In genomic region chr7:139359366-139360209, GRCh38 we compare ENCODE assay signal across 1 cellular context.
A peak's percentile ranks its signal among the peaks of the same experiment; 100 is the strongest.
TF ChIP-seq lines count a peak whose summit lies in the region.

Gene LUC7L2, plus strand, starts transcription at chr7:139359894. Its CDS starts 368 bp downstream, at chr7:139360262.

TF ChIP-seq in HepG2, 621 proteins besides CTCF, POLR2A, EP300 and RAD21 (continued from another document and continues in another):
- TF ChIP-seq, protein P1, sequence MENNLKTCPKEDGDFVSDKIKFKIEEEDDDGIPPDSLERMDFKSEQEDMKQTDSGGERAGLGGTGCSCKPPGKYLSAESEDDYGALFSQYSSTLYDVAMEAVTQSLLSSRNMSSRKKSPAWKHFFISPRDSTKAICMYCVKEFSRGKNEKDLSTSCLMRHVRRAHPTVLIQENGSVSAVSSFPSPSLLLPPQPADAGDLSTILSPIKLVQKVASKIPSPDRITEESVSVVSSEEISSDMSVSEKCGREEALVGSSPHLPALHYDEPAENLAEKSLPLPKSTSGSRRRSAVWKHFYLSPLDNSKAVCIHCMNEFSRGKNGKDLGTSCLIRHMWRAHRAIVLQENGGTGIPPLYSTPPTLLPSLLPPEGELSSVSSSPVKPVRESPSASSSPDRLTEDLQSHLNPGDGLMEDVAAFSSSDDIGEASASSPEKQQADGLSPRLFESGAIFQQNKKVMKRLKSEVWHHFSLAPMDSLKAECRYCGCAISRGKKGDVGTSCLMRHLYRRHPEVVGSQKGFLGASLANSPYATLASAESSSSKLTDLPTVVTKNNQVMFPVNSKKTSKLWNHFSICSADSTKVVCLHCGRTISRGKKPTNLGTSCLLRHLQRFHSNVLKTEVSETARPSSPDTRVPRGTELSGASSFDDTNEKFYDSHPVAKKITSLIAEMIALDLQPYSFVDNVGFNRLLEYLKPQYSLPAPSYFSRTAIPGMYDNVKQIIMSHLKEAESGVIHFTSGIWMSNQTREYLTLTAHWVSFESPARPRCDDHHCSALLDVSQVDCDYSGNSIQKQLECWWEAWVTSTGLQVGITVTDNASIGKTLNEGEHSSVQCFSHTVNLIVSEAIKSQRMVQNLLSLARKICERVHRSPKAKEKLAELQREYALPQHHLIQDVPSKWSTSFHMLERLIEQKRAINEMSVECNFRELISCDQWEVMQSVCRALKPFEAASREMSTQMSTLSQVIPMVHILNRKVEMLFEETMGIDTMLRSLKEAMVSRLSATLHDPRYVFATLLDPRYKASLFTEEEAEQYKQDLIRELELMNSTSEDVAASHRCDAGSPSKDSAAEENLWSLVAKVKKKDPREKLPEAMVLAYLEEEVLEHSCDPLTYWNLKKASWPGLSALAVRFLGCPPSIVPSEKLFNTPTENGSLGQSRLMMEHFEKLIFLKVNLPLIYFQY (CRISPR knock-in tag; IDR thresholded peaks at IDR 0.05; ENCODE audit: borderline replicate concordance), result no peak
- peak; percentile 90 for TF ChIP-seq BORCS8-MEF2B (CRISPR knock-in tag; IDR thresholded peaks at IDR 0.05)
- peak; percentile 84 for TF ChIP-seq ZSCAN5A (CRISPR knock-in tag; IDR thresholded peaks at IDR 0.05; ENCODE audit: borderline replicate concordance)
- TF ChIP-seq HDAC2 (CRISPR knock-in tag; IDR thresholded peaks at IDR 0.05), result peak; percentile 64
- TF ChIP-seq CEBPG (CRISPR knock-in tag; IDR thresholded peaks at IDR 0.05), result 0 out of 2 replicates have a peak, but pooled peaks have one; percentile 25
- TF ChIP-seq NKX3-1 (CRISPR knock-in tag; IDR thresholded peaks at IDR 0.05), result peak; percentile 83; the same call in 1 of the 2 replicates
- TF ChIP-seq SETDB1 (CRISPR knock-in tag; IDR thresholded peaks at IDR 0.05; ENCODE audit: borderline replicate concordance), result no peak; the same call in 1 of the 2 replicates
- TF ChIP-seq ASH2L (IDR thresholded peaks at IDR 0.05; ENCODE audit: insufficient read length, low read depth, low read length), result peak; percentile 73
- TF ChIP-seq, protein P2, sequence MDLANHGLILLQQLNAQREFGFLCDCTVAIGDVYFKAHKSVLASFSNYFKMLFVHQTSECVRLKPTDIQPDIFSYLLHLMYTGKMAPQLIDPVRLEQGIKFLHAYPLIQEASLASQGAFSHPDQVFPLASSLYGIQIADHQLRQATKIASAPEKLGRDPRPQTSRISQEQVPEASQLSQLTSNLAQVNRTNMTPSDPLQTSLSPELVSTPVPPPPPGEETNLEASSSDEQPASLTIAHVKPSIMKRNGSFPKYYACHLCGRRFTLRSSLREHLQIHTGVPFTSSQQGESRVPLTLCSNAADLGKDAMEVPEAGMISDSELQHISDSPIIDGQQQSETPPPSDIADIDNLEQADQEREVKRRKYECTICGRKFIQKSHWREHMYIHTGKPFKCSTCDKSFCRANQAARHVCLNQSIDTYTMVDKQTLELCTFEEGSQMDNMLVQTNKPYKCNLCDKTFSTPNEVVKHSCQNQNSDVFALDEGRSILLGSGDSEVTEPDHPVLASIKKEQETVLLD (CRISPR knock-in tag; IDR thresholded peaks at IDR 0.05; ENCODE audit: low read depth), result peak; percentile 84
- TF ChIP-seq, protein P3, sequence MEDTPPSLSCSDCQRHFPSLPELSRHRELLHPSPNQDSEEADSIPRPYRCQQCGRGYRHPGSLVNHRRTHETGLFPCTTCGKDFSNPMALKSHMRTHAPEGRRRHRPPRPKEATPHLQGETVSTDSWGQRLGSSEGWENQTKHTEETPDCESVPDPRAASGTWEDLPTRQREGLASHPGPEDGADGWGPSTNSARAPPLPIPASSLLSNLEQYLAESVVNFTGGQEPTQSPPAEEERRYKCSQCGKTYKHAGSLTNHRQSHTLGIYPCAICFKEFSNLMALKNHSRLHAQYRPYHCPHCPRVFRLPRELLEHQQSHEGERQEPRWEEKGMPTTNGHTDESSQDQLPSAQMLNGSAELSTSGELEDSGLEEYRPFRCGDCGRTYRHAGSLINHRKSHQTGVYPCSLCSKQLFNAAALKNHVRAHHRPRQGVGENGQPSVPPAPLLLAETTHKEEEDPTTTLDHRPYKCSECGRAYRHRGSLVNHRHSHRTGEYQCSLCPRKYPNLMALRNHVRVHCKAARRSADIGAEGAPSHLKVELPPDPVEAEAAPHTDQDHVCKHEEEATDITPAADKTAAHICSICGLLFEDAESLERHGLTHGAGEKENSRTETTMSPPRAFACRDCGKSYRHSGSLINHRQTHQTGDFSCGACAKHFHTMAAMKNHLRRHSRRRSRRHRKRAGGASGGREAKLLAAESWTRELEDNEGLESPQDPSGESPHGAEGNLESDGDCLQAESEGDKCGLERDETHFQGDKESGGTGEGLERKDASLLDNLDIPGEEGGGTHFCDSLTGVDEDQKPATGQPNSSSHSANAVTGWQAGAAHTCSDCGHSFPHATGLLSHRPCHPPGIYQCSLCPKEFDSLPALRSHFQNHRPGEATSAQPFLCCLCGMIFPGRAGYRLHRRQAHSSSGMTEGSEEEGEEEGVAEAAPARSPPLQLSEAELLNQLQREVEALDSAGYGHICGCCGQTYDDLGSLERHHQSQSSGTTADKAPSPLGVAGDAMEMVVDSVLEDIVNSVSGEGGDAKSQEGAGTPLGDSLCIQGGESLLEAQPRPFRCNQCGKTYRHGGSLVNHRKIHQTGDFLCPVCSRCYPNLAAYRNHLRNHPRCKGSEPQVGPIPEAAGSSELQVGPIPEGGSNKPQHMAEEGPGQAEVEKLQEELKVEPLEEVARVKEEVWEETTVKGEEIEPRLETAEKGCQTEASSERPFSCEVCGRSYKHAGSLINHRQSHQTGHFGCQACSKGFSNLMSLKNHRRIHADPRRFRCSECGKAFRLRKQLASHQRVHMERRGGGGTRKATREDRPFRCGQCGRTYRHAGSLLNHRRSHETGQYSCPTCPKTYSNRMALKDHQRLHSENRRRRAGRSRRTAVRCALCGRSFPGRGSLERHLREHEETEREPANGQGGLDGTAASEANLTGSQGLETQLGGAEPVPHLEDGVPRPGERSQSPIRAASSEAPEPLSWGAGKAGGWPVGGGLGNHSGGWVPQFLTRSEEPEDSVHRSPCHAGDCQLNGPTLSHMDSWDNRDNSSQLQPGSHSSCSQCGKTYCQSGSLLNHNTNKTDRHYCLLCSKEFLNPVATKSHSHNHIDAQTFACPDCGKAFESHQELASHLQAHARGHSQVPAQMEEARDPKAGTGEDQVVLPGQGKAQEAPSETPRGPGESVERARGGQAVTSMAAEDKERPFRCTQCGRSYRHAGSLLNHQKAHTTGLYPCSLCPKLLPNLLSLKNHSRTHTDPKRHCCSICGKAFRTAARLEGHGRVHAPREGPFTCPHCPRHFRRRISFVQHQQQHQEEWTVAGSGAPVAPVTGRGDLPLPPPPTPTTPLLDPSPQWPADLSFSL (CRISPR knock-in tag; IDR thresholded peaks at IDR 0.05), result peak; percentile 65; the same call in 1 of the 2 replicates
- TF ChIP-seq ZNF552 (CRISPR knock-in tag; IDR thresholded peaks at IDR 0.05; ENCODE audit: borderline replicate concordance), result 0 out of 2 replicates have a peak, but pooled peaks have one; percentile 16
- TF ChIP-seq SALL1 (CRISPR knock-in tag; IDR thresholded peaks at IDR 0.05), result peak; percentile 81
- TF ChIP-seq ZNF496 (CRISPR knock-in tag; IDR thresholded peaks at IDR 0.05; ENCODE audit: insufficient replicate concordance), result no peak
- TF ChIP-seq MAFK (conservative IDR thresholded peaks at IDR 0.05 in 1 of 2, IDR thresholded peaks at IDR 0.05 in 1 of 2; ENCODE audit: low read length in 2 of 2), result no peak
- TF ChIP-seq ZGPAT (CRISPR knock-in tag; IDR thresholded peaks at IDR 0.05), result peak; percentile 55
- no peak for TF ChIP-seq EHMT2 (IDR thresholded peaks at IDR 0.05; ENCODE audit: borderline replicate concordance, low read depth, low read length)
- no peak for TF ChIP-seq MBNL3 (CRISPR knock-in tag; conservative IDR thresholded peaks at IDR 0.05)
- no peak for TF ChIP-seq ZBTB33 (CRISPR knock-in tag; IDR thresholded peaks at IDR 0.05)
- TF ChIP-seq LCORL (IDR thresholded peaks at IDR 0.05), result no peak
- peak; percentile 9; the same call in 1 of the 2 replicates for TF ChIP-seq LCORL (CRISPR knock-in tag; IDR thresholded peaks at IDR 0.05)
- peak; percentile 94 for TF ChIP-seq MXI1 (IDR thresholded peaks at IDR 0.05; ENCODE audit: borderline replicate concordance, low read depth, low read length)
- no peak; the same call in 1 of the 2 replicates for TF ChIP-seq PHF20 (CRISPR knock-in tag; IDR thresholded peaks at IDR 0.05)
- TF ChIP-seq TP53 (CRISPR knock-in tag; conservative IDR thresholded peaks at IDR 0.05), result peak; percentile 84; the same call in 1 of the 2 replicates
- TF ChIP-seq NFYB (CRISPR knock-in tag; IDR thresholded peaks at IDR 0.05), result peak; percentile 77
- TF ChIP-seq ZNF292 (CRISPR knock-in tag; IDR thresholded peaks at IDR 0.05; ENCODE audit: borderline replicate concordance, low read depth), result 0 out of 2 replicates have a peak, but pooled peaks have one; percentile 32
- TF ChIP-seq, protein P4, sequence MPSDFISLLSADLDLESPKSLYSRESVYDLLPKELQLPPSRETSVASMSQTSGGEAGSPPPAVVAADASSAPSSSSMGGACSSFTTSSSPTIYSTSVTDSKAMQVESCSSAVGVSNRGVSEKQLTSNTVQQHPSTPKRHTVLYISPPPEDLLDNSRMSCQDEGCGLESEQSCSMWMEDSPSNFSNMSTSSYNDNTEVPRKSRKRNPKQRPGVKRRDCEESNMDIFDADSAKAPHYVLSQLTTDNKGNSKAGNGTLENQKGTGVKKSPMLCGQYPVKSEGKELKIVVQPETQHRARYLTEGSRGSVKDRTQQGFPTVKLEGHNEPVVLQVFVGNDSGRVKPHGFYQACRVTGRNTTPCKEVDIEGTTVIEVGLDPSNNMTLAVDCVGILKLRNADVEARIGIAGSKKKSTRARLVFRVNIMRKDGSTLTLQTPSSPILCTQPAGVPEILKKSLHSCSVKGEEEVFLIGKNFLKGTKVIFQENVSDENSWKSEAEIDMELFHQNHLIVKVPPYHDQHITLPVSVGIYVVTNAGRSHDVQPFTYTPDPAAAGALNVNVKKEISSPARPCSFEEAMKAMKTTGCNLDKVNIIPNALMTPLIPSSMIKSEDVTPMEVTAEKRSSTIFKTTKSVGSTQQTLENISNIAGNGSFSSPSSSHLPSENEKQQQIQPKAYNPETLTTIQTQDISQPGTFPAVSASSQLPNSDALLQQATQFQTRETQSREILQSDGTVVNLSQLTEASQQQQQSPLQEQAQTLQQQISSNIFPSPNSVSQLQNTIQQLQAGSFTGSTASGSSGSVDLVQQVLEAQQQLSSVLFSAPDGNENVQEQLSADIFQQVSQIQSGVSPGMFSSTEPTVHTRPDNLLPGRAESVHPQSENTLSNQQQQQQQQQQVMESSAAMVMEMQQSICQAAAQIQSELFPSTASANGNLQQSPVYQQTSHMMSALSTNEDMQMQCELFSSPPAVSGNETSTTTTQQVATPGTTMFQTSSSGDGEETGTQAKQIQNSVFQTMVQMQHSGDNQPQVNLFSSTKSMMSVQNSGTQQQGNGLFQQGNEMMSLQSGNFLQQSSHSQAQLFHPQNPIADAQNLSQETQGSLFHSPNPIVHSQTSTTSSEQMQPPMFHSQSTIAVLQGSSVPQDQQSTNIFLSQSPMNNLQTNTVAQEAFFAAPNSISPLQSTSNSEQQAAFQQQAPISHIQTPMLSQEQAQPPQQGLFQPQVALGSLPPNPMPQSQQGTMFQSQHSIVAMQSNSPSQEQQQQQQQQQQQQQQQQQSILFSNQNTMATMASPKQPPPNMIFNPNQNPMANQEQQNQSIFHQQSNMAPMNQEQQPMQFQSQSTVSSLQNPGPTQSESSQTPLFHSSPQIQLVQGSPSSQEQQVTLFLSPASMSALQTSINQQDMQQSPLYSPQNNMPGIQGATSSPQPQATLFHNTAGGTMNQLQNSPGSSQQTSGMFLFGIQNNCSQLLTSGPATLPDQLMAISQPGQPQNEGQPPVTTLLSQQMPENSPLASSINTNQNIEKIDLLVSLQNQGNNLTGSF (CRISPR knock-in tag; IDR thresholded peaks at IDR 0.05), result peak; percentile 65
- no peak for TF ChIP-seq RFX3 (CRISPR knock-in tag; IDR thresholded peaks at IDR 0.05)
- TF ChIP-seq KDM5B (CRISPR knock-in tag; IDR thresholded peaks at IDR 0.05; ENCODE audit: borderline replicate concordance), result peak; percentile 66
- 0 out of 2 replicates have a peak, but pooled peaks have one; percentile 35 for TF ChIP-seq ZNF839 (CRISPR knock-in tag; IDR thresholded peaks at IDR 0.05; ENCODE audit: borderline replicate concordance)
- no peak for TF ChIP-seq NBN (conservative IDR thresholded peaks at IDR 0.05)
- no peak for TF ChIP-seq ZNF558 (CRISPR knock-in tag; IDR thresholded peaks at IDR 0.05; ENCODE audit: borderline replicate concordance)
- TF ChIP-seq GTF3A (CRISPR knock-in tag; conservative IDR thresholded peaks at IDR 0.05), result no peak
- TF ChIP-seq, protein P5, sequence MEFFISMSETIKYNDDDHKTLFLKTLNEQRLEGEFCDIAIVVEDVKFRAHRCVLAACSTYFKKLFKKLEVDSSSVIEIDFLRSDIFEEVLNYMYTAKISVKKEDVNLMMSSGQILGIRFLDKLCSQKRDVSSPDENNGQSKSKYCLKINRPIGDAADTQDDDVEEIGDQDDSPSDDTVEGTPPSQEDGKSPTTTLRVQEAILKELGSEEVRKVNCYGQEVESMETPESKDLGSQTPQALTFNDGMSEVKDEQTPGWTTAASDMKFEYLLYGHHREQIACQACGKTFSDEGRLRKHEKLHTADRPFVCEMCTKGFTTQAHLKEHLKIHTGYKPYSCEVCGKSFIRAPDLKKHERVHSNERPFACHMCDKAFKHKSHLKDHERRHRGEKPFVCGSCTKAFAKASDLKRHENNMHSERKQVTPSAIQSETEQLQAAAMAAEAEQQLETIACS (CRISPR knock-in tag; IDR thresholded peaks at IDR 0.05), result peak; percentile 100
